In genomic region chr2:172998547-172998946, GRCh38 we compare ENCODE assay signal across 22 cellular contexts.
DNase-seq lines count a peak whose midpoint lies in the region; ATAC-seq, FAIRE-seq and TF ChIP-seq lines count a peak whose summit lies in the region.
"Had no signal": no experiment of that assay in that cellular context is flagged by ENCODE, and none has a peak within 500 bp of the region (broad histone marks: within the 10 kb centered on the region; RNA-seq: fewer than 3 reads in every experiment).

No MANE protein-coding gene starts in this region.

- H3K36me3 ChIP-seq in IMR-90 (ENCODE audit: control insufficient read depth, insufficient read depth, low read length): no peaks in the 10 kb centered on the region
- no peaks in the 10 kb centered on the region for H3K36me3 ChIP-seq in bronchial epithelial cell (ENCODE audit: control insufficient read depth, insufficient read depth, low read length)
- no peaks in the 10 kb centered on the region for H3K36me3 ChIP-seq in trophoblast cell (ENCODE audit: control insufficient read depth in 1 of 2, insufficient read depth in 2 of 2, low read length in 2 of 2)
- no peaks in the 10 kb centered on the region for H3K36me3 ChIP-seq in SK-N-SH (replicated peaks in 1 of 2; ENCODE audit: control insufficient read depth in 1 of 2, insufficient read depth in 2 of 2, low read length in 1 of 2)
- H3K36me3 ChIP-seq: BLaER1 treated with 17β-estradiol and CSF1 and Interleukin-3, amounts not matched to agents 10 nM and 100 nM had no signal

- no peak overlapping the region for H4K91ac ChIP-seq in IMR-90 (ENCODE audit: insufficient read depth, low read depth, low read length)
- no peak overlapping the region for H4K91ac ChIP-seq in trophoblast cell (ENCODE audit: low read depth, low read length)

- TF ChIP-seq CTCF in A549 (IDR thresholded peaks at IDR 0.05): no peak
- TF ChIP-seq CTCF in IMR-90 (conservative IDR thresholded peaks at IDR 0.05; ENCODE audit: low read depth, low read length): no peak
- no peak for TF ChIP-seq CTCF in bronchial epithelial cell (IDR thresholded peaks at IDR 0.05; ENCODE audit: insufficient read depth, low read length, severe bottlenecking)
- no peak for TF ChIP-seq CTCF in SK-N-SH (IDR thresholded peaks at IDR 0.05)

- no peak overlapping the region for H3K27ac Mint-ChIP-seq in activated naive CD4-positive, alpha-beta T cell treated with anti-CD3 and anti-CD28 coated beads for 36 hours
- H3K27ac Mint-ChIP-seq: CD8-positive, alpha-beta memory T cell had no signal

- H3K9me3 ChIP-seq in A549 (peaks cover 8% of the 10 kb centered on the region; the same call in 2 of the 3 replicates), IMR-90 (ENCODE audit: control insufficient read depth, insufficient read depth, low read length) (no peaks in the 10 kb centered on the region), trophoblast cell (ENCODE audit: insufficient read depth, low read depth, low read length) (no peaks in the 10 kb centered on the region), SK-N-SH (no peaks in the 10 kb centered on the region)
- H3K9me3 ChIP-seq: BLaER1 treated with 17β-estradiol and CSF1 and Interleukin-3, amounts not matched to agents 10 nM and 100 nM had no signal

- peak overlapping the region; percentile 67 for H3K18ac ChIP-seq in IMR-90 (ENCODE audit: low read depth, low read length)
- no peak overlapping the region for H3K18ac ChIP-seq in trophoblast cell (ENCODE audit: low read length)

- no peaks in the 10 kb centered on the region for H3F3A ChIP-seq in SK-N-SH (replicated peaks; ENCODE audit: insufficient read depth)

- ATAC-seq in A549: no peak
- ATAC-seq in IMR-90 (ENCODE audit: low read depth): no peak
- ATAC-seq: GM12878 had no signal

- no peak overlapping the region for H3K23ac ChIP-seq in IMR-90 (ENCODE audit: low read depth, low read length)
- no peak overlapping the region for H3K23ac ChIP-seq in trophoblast cell (ENCODE audit: low read length)

- dilution Hi-C loops in IMR-90 (cut with HindIII; ENCODE audit: low sequenced_read_pairs, unreplicated experiment): no loop called here

- CTCF ChIA-PET in A549 (lab: Yijun Ruan, JAX): interaction anchor here (0.9 to 1.5 kb wide), 6 partner anchors 10 to 212 kb away, joined by 3 to 4 read pairs (median 4); no protein-coding TSS in a partner anchor
- CTCF ChIA-PET in IMR-90 (lab: Yijun Ruan, JAX): no interaction called here
- CTCF ChIA-PET in SK-N-SH (lab: Yijun Ruan, JAX): interaction anchor here (1.1 to 1.6 kb wide), 2 partner anchors 66 to 192 kb away, joined by 4 to 6 read pairs; no protein-coding TSS in a partner anchor
- CTCF ChIA-PET in activated naive CD4-positive, alpha-beta T cell treated with anti-CD3 and anti-CD28 coated beads for 36 hours (lab: Charles Lee): interaction anchor here (1.0 kb wide), 1 partner anchor 26 kb away, joined by 3 read pairs; no protein-coding TSS in a partner anchor

- H2BK120ac ChIP-seq in IMR-90 (ENCODE audit: low read depth, low read length) (no peak overlapping the region), trophoblast cell (ENCODE audit: insufficient read depth, low read length, poor library complexity) (no peak overlapping the region)

- H3K9me2 ChIP-seq in SK-N-SH: no peaks in the 10 kb centered on the region

- in situ Hi-C loops in IMR-90 (cut with MboI; ENCODE audit: low sequenced_read_pairs): no loop called here

- H3K4me1 ChIP-seq in A549: peaks cover 74% of the 10 kb centered on the region
- H3K4me1 ChIP-seq in IMR-90 (ENCODE audit: control insufficient read depth, insufficient read depth, low read length): peaks cover 25% of the 10 kb centered on the region
- H3K4me1 ChIP-seq in trophoblast cell (ENCODE audit: control insufficient read depth in 1 of 2, insufficient read depth in 2 of 2, low read length in 2 of 2): peaks cover 12 to 17% of the 10 kb centered on the region in 2 experiments
- peaks cover 0 to 2% of the 10 kb centered on the region in 2 experiments; a peak in 2 of 4 replicates for H3K4me1 ChIP-seq in SK-N-SH (ENCODE audit: control insufficient read depth in 1 of 2, insufficient read depth in 2 of 2, low read depth in 1 of 2, low read length in 1 of 2)

- intact Hi-C loops in IMR-90 (cut with micrococcal nuclease): no loop called here
- intact Hi-C loops in activated naive CD4-positive, alpha-beta T cell treated with anti-CD3 and anti-CD28 coated beads for 36 hours (cut with micrococcal nuclease): no loop called here

- no peak overlapping the region for H2BK5ac ChIP-seq in IMR-90 (ENCODE audit: low read depth, low read length, poor library complexity, severe bottlenecking)
- no peak overlapping the region for H2BK5ac ChIP-seq in trophoblast cell (ENCODE audit: low read depth, low read length, poor library complexity)

- no peak for TF ChIP-seq POLR2A in A549 (IDR thresholded peaks at IDR 0.05; ENCODE audit: low read length)
- no peak for TF ChIP-seq POLR2A in IMR-90 (IDR thresholded peaks at IDR 0.05; ENCODE audit: low read depth, low read length)

- H3K4me1 Mint-ChIP-seq in activated naive CD4-positive, alpha-beta T cell treated with anti-CD3 and anti-CD28 coated beads for 36 hours (ENCODE audit: low read depth): no peaks in the 10 kb centered on the region
- H3K4me1 Mint-ChIP-seq: CD8-positive, alpha-beta memory T cell had no signal

- no peak overlapping the region for H3K14ac ChIP-seq in IMR-90 (replicated peaks; ENCODE audit: low read depth, low read length)
- no peak overlapping the region for H3K14ac ChIP-seq in trophoblast cell (ENCODE audit: low read length)

- no peaks in the 10 kb centered on the region for H3K79me2 ChIP-seq in trophoblast cell (ENCODE audit: control insufficient read depth, insufficient read depth, low read length, poor library complexity)
- H3K79me2 ChIP-seq in SK-N-SH (ENCODE audit: insufficient read depth): no peaks in the 10 kb centered on the region

- H3K27ac ChIP-seq in A549 (peak overlapping the region; percentile 36 to 72; a peak in 4 of 6 replicates), IMR-90 (ENCODE audit: insufficient read depth, low read length) (no peak overlapping the region), trophoblast cell (ENCODE audit: low read depth, low read length) (no peak overlapping the region), SK-N-SH (ENCODE audit: low read depth in 2 of 2, low read length in 1 of 2) (no peak overlapping the region)
- H3K27ac ChIP-seq: BLaER1 treated with 17β-estradiol and CSF1 and Interleukin-3, amounts not matched to agents 10 nM and 100 nM; HL-60 had no signal

- H3K27me3 ChIP-seq in IMR-90 (ENCODE audit: control insufficient read depth, insufficient read depth, low read length): no peaks in the 10 kb centered on the region
- no peaks in the 10 kb centered on the region for H3K27me3 ChIP-seq in bronchial epithelial cell (ENCODE audit: control insufficient read depth, insufficient read depth, low read length)
- no peaks in the 10 kb centered on the region for H3K27me3 ChIP-seq in trophoblast cell (ENCODE audit: insufficient read depth, low read length)
- H3K27me3 ChIP-seq in SK-N-SH (ENCODE audit: insufficient read depth): no peaks in the 10 kb centered on the region
- H3K27me3 ChIP-seq: BLaER1 treated with 17β-estradiol and CSF1 and Interleukin-3, amounts not matched to agents 10 nM and 100 nM had no signal

- peaks cover 14% of the 10 kb centered on the region; the same call in 1 of the 2 replicates for H3K9me1 ChIP-seq in IMR-90 (ENCODE audit: insufficient read depth, low read length)

- DNase-seq in A549 (ENCODE audit: low read depth in 1 of 2, low spot score in 1 of 2) (no peak), IMR-90 (no peak), bronchial epithelial cell (ENCODE audit: low read depth) (peak; percentile 92), trophoblast cell (peak; percentile 72 to 98), inferior parietal cortex (ENCODE audit: extremely low spot score) (no peak), SK-N-SH (no peak)
- DNase-seq in activated T-cell treated with anti-CD3 and anti-CD28 coated beads, Interleukin-2, amount 50 U/mL, for 48 hours: no peak
- no peak for DNase-seq in activated naive CD4-positive, alpha-beta T cell treated with anti-CD3 and anti-CD28 coated beads for 36 hours
- DNase-seq: CD8-positive, alpha-beta memory T cell; DND-41; GDM1; GOT3; NCI-H1436; NCI-H2081; NCI-H510A; NCI-H82; Right ventricle myocardium superior had no signal

- H2AFZ ChIP-seq in IMR-90 (replicated peaks; ENCODE audit: low read length, poor library complexity): no peak overlapping the region
- H2AFZ ChIP-seq in trophoblast cell (ENCODE audit: insufficient read depth, low read length, poor library complexity): no peak overlapping the region
- no peak overlapping the region for H2AFZ ChIP-seq in SK-N-SH (ENCODE audit: low read depth)

- H3K4ac ChIP-seq in IMR-90 (ENCODE audit: low read depth, low read length): no peak overlapping the region
- H3K4ac ChIP-seq in trophoblast cell (ENCODE audit: low read depth, low read length): no peak overlapping the region

- WGBS in A549 (ENCODE audit: missing lambda C conversion rate): 91% methylated on average over 1 of the region's 1 CpG
- WGBS in IMR-90 (ENCODE audit: extremely low coverage in 2 of 2, insufficient read length in 1 of 2), 2 experiments: no CpG with 5 or more reads among the region's 1 CpG
- no CpG with 5 or more reads among the region's 1 CpG for whole genome bisulfite sequencing in trophoblast cell (ENCODE audit: extremely low coverage, insufficient coverage, insufficient read length)
- WGBS in SK-N-SH (ENCODE audit: low lambda C conversion rate): 95% methylated on average over 1 of the region's 1 CpG

- H3K4me3 Mint-ChIP-seq in activated naive CD4-positive, alpha-beta T cell treated with anti-CD3 and anti-CD28 coated beads for 36 hours: no peak overlapping the region
- H3K4me3 Mint-ChIP-seq: CD8-positive, alpha-beta memory T cell had no signal

- TF ChIP-seq EP300 in A549 (IDR thresholded peaks at IDR 0.05): no peak
- TF ChIP-seq EP300 in SK-N-SH (IDR thresholded peaks at IDR 0.05; ENCODE audit: borderline replicate concordance in 1 of 2, low read depth in 1 of 2, low read length in 1 of 2): no peak

- TF ChIP-seq RAD21 in A549 (conservative IDR thresholded peaks at IDR 0.05 in 1 of 2, IDR thresholded peaks at IDR 0.05 in 1 of 2): no peak
- no peak for TF ChIP-seq RAD21 in IMR-90 (IDR thresholded peaks at IDR 0.05; ENCODE audit: low read length)
- TF ChIP-seq RAD21 in SK-N-SH (IDR thresholded peaks at IDR 0.05; ENCODE audit: low read length): no peak

- no peak overlapping the region for H4K5ac ChIP-seq in IMR-90 (ENCODE audit: low read depth, low read length)

- H3K27me3 Mint-ChIP-seq in activated naive CD4-positive, alpha-beta T cell treated with anti-CD3 and anti-CD28 coated beads for 36 hours (ENCODE audit: low read depth): no peaks in the 10 kb centered on the region

- no peak overlapping the region for H3K56ac ChIP-seq in IMR-90 (ENCODE audit: extremely low read depth, insufficient read depth, low read length)

- POLR2A ChIA-PET in A549 (lab: Yijun Ruan, JAX): no interaction called here
- POLR2A ChIA-PET in IMR-90 (lab: Charles Lee; ENCODE audit: unreplicated experiment): no interaction called here
- POLR2A ChIA-PET in SK-N-SH (lab: Yijun Ruan, JAX): no interaction called here

- no peaks in the 10 kb centered on the region for H3K36me3 Mint-ChIP-seq in activated naive CD4-positive, alpha-beta T cell treated with anti-CD3 and anti-CD28 coated beads for 36 hours (ENCODE audit: low read depth)
- H3K36me3 Mint-ChIP-seq: CD8-positive, alpha-beta memory T cell had no signal

- H3K79me1 ChIP-seq in IMR-90 (ENCODE audit: low read depth in 1 of 2, low read length in 2 of 2): no peaks in the 10 kb centered on the region
- H3K79me1 ChIP-seq in trophoblast cell (ENCODE audit: low read length): peaks cover 6% of the 10 kb centered on the region

- no TSS peak for BruUV-seq in IMR-90 (replicated peaks; lab: Mats Ljungman, UMichigan)

- no peak overlapping the region for H2AK5ac ChIP-seq in IMR-90 (ENCODE audit: low read depth, low read length)
- no peak overlapping the region for H2AK5ac ChIP-seq in trophoblast cell (ENCODE audit: low read length)

- no peak overlapping the region for H3K9ac ChIP-seq in IMR-90 (ENCODE audit: low read depth, low read length)
- H3K9ac ChIP-seq in trophoblast cell (ENCODE audit: low read length): no peak overlapping the region
- no peak overlapping the region for H3K9ac ChIP-seq in SK-N-SH
- H3K9ac ChIP-seq: BLaER1 treated with 17β-estradiol and CSF1 and Interleukin-3, amounts not matched to agents 10 nM and 100 nM had no signal

- H2AK9ac ChIP-seq in IMR-90 (replicated peaks; ENCODE audit: low read depth, low read length, poor library complexity): no peak overlapping the region

- FAIRE-seq in A549 (lab: Jason Lieb, UNC) (no peak), bronchial epithelial cell (lab: Jason Lieb, UNC) (no peak)
- FAIRE-seq: D721Med, GM12878, GM18507 had no signal

- no peak overlapping the region for H2BK12ac ChIP-seq in trophoblast cell (ENCODE audit: low read length)

- H4K20me1 ChIP-seq in IMR-90 (ENCODE audit: insufficient read depth, low read length) (no peaks in the 10 kb centered on the region), SK-N-SH (ENCODE audit: insufficient read depth) (no peaks in the 10 kb centered on the region)
- H4K20me1 ChIP-seq: BLaER1 treated with 17β-estradiol and CSF1 and Interleukin-3, amounts not matched to agents 10 nM and 100 nM had no signal

- H3K4me2 ChIP-seq in A549: peak overlapping the region; percentile 39
- H3K4me2 ChIP-seq in IMR-90 (ENCODE audit: low read depth, low read length): no peak overlapping the region
- no peak overlapping the region for H3K4me2 ChIP-seq in trophoblast cell (ENCODE audit: low read length)
- H3K4me2 ChIP-seq in SK-N-SH: no peak overlapping the region
- H3K4me2 ChIP-seq: BLaER1 treated with 17β-estradiol and CSF1 and Interleukin-3, amounts not matched to agents 10 nM and 100 nM had no signal

- no peak overlapping the region for H2BK15ac ChIP-seq in IMR-90 (ENCODE audit: low read depth, low read length)

- no peaks in the 10 kb centered on the region for H3K9me3 Mint-ChIP-seq in activated naive CD4-positive, alpha-beta T cell treated with anti-CD3 and anti-CD28 coated beads for 36 hours
- H3K9me3 Mint-ChIP-seq: CD8-positive, alpha-beta memory T cell had no signal

- H4K8ac ChIP-seq in IMR-90 (ENCODE audit: low read depth in 2 of 2, low read length in 2 of 2) (no peak overlapping the region), trophoblast cell (ENCODE audit: low read depth, low read length) (no peak overlapping the region)

- H4K12ac ChIP-seq in trophoblast cell (ENCODE audit: low read depth, low read length): no peak overlapping the region

- no peak overlapping the region for H2BK20ac ChIP-seq in IMR-90 (ENCODE audit: low read depth, low read length)

- no peak overlapping the region for H3K4me3 ChIP-seq in A549
- no peak overlapping the region for H3K4me3 ChIP-seq in IMR-90 (ENCODE audit: insufficient read depth, low read depth, low read length)
- H3K4me3 ChIP-seq in bronchial epithelial cell (ENCODE audit: low read depth, low read length): no peak overlapping the region
- H3K4me3 ChIP-seq in trophoblast cell (ENCODE audit: low read depth, low read length): no peak overlapping the region
- no peak overlapping the region for H3K4me3 ChIP-seq in SK-N-SH (ENCODE audit: low read depth in 2 of 2, low read length in 1 of 2)
- H3K4me3 ChIP-seq: BLaER1 treated with 17β-estradiol and CSF1 and Interleukin-3, amounts not matched to agents 10 nM and 100 nM; GM12878 had no signal

Comparison
In these comparisons a context has a peak if more than half of its experiments do, and no peak if none do; other contexts are left out.
1. DNase-seq: peak in bronchial epithelial cell (single experiment) and trophoblast cell (2 of 2); none in A549 (0 of 2), IMR-90 (single experiment), inferior parietal cortex (single experiment), SK-N-SH (single experiment), activated T-cell treated with anti-CD3 and anti-CD28 coated beads, Interleukin-2, amount 50 U/mL, for 48 hours (0 of 2) and activated naive CD4-positive, alpha-beta T cell treated with anti-CD3 and anti-CD28 coated beads for 36 hours (single experiment).
2. H3K27ac ChIP-seq: peak in A549 (2 of 2); none in IMR-90 (single experiment), trophoblast cell (single experiment) and SK-N-SH (0 of 2).